Comparison of ENCODE assay signal across 29 cellular contexts in genomic region chr3:161293381-161293780, GRCh38.
"Had no signal": no experiment of that assay in that cellular context is flagged by ENCODE, and none has a peak within 500 bp of the region (broad histone marks: within the 10 kb centered on the region; RNA-seq: fewer than 3 reads in every experiment).

No MANE protein-coding gene starts in this region.

- ATAC-seq: naive thymus-derived CD4-positive, alpha-beta T cell; natural killer cell; psoas muscle; right cardiac atrium; right lobe of liver; stimulated activated memory B cell treated with anti-CD40 and anti-IgM and Interleukin-4, amounts not matched to agents 10 μg/mL and 1 μg/mL and 100 μg/mL, for 72 hours; stimulated activated naive CD8-positive, alpha-beta T cell treated with anti-CD3 and anti-CD28 coated beads, Interleukin-15, Interleukin-2, amounts not matched to agents 100 U/mL and 50 U/mL, for 24 hours; upper lobe of right lung had no signal

- H3K27ac Mint-ChIP-seq: naive thymus-derived CD4-positive, alpha-beta T cell; natural killer cell; nephron; neural progenitor cell; progenitor cell of endocrine pancreas; stimulated activated memory B cell treated with anti-CD40 and anti-IgM and Interleukin-4, amounts not matched to agents 10 μg/mL and 1 μg/mL and 100 μg/mL, for 72 hours; type B pancreatic cell had no signal

- H3K4me2 ChIP-seq: neural progenitor cell had no signal

- H3K4me3 ChIP-seq: neural progenitor cell, ovary, psoas muscle, right lobe of liver, sigmoid colon, stomach, suprapubic skin, testis, tibial artery, transverse colon, upper lobe of right lung, uterus had no signal

- H2AFZ ChIP-seq: neural progenitor cell, parathyroid adenoma had no signal

- H3K36me3 Mint-ChIP-seq: neural progenitor cell had no signal

- H3K4me1 ChIP-seq: neural progenitor cell, parathyroid adenoma, psoas muscle, right lobe of liver, sigmoid colon, testis, tibial artery, transverse colon, upper lobe of right lung, uterus had no signal

- H3K9ac ChIP-seq: neural progenitor cell, parathyroid adenoma had no signal

- H3K4me3 Mint-ChIP-seq: naive thymus-derived CD4-positive, alpha-beta T cell; natural killer cell; nephron; neural progenitor cell; stimulated activated memory B cell treated with anti-CD40 and anti-IgM and Interleukin-4, amounts not matched to agents 10 μg/mL and 1 μg/mL and 100 μg/mL, for 72 hours; type B pancreatic cell had no signal

- H3K27me3 Mint-ChIP-seq: progenitor cell of endocrine pancreas; stimulated activated memory B cell treated with anti-CD40 and anti-IgM and Interleukin-4, amounts not matched to agents 10 μg/mL and 1 μg/mL and 100 μg/mL, for 72 hours; type B pancreatic cell had no signal

- DNase-seq: naive thymus-derived CD4-positive, alpha-beta T cell; natural killer cell; occipital lobe; ovary; posterior cingulate gyrus; psoas muscle; right cardiac atrium; right lobe of liver; sigmoid colon; small intestine; stimulated activated CD4-positive, alpha-beta T cell treated with anti-CD3 and anti-CD28 coated beads, Interleukin-15, amount 100 ng/mL, for 24 hours; stimulated activated CD4-positive, alpha-beta T cell treated with anti-CD3 and anti-CD28 coated beads, Interleukin-2, amount 100 ng/mL, for 24 hours; stimulated activated CD4-positive, alpha-beta T cell treated with anti-CD3 and anti-CD28 coated beads, Interleukin-2, amount 100 ng/mL, for 48 hours; stimulated activated CD4-positive, alpha-beta T cell treated with anti-CD3 and anti-CD28 coated beads, Interleukin-4, amount 100 ng/mL, for 24 hours; stimulated activated naive CD4-positive, alpha-beta T cell; stimulated activated naive CD8-positive, alpha-beta T cell treated with anti-CD3 and anti-CD28 coated beads, Interleukin-15, Interleukin-2, amounts not matched to agents 100 U/mL and 50 U/mL, for 24 hours; stomach; testis; tibial artery; transverse colon; upper lobe of right lung; uterus had no signal

- H3K79me2 ChIP-seq: parathyroid adenoma had no signal

- FAIRE-seq: small intestine had no signal

- H3K9me3 ChIP-seq: ovary, psoas muscle, right lobe of liver, suprapubic skin, testis, tibial artery, transverse colon, uterus had no signal

- H3K4me1 Mint-ChIP-seq: naive thymus-derived CD4-positive, alpha-beta T cell; natural killer cell; nephron; neural progenitor cell; stimulated activated memory B cell treated with anti-CD40 and anti-IgM and Interleukin-4, amounts not matched to agents 10 μg/mL and 1 μg/mL and 100 μg/mL, for 72 hours had no signal

- H3K36me3 ChIP-seq: neural progenitor cell, ovary, right lobe of liver, sigmoid colon, stomach, suprapubic skin, tibial artery, transverse colon, upper lobe of right lung, uterus had no signal

- H3K27me3 ChIP-seq: neural progenitor cell, ovary, right lobe of liver, sigmoid colon, stomach, suprapubic skin, testis, tibial artery, transverse colon, upper lobe of right lung, uterus had no signal

- H3K27ac ChIP-seq: neural progenitor cell, ovary, parathyroid adenoma, psoas muscle, right lobe of liver, sigmoid colon, stomach, suprapubic skin, testis, tibial artery, transverse colon, upper lobe of right lung, uterus had no signal
